8 cellular contexts compared by ENCODE assay signal in the genomic region with DNA sequence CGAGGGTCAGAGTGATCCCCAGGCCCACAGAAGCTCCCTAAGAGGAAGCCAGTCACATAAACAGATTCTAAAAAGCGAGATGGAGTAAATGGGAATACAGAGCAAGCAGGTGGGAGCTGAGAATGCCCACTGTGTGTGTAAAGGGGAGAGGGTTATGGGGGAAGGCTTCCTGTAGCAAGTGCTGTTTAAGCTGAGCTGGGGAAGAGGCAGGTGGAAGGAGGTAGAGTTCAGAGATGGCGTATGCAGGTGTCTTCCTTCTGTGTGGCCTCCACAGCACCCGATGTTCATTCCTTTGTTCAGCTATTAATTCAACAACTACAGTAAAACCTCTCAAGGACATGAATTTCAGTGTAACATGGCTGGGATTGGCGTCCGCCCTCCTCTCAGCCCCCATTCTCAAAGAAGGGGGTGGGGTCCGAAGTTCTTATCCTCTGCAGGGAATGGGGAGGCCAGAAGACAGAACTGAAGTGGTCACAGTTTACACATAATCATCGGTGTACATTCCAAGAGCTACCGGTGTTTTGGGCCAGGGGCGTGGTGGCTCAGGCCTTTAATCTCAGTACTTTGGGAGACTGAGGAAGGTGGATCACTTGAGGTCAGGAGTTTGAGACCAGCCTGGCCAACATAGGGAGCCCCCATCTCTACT. TPM values are rescaled to one million over a fixed set of nuclear protein-coding genes. Genes with fewer than 3 reads are reported as not detected.
A peak's percentile ranks its signal among the peaks of the same experiment; 100 is the strongest.
DNase-seq lines count a peak whose midpoint lies in the region; ATAC-seq and TF ChIP-seq lines count a peak whose summit lies in the region.

No MANE protein-coding gene starts in this region.

- H3K4me3 Mint-ChIP-seq in activated naive CD4-positive, alpha-beta T cell treated with anti-CD3 and anti-CD28 coated beads, Interleukin-2, amount 10 ng/mL, durations not matched to agents 7 days and 5 days = peak overlapping the region; percentile 95
- peak overlapping the region; percentile 98 for H3K4me3 Mint-ChIP-seq in type B pancreatic cell

- H3K9me3 ChIP-seq in adrenal gland (replicated peaks in 1 of 3) (no peaks in the 10 kb centered on the region), right lobe of liver (no peaks in the 10 kb centered on the region)

- peak overlapping the region; percentile 16 for H3K27ac Mint-ChIP-seq in activated naive CD4-positive, alpha-beta T cell treated with anti-CD3 and anti-CD28 coated beads, Interleukin-2, amount 10 ng/mL, durations not matched to agents 7 days and 5 days
- no peak overlapping the region for H3K27ac Mint-ChIP-seq in type B pancreatic cell

- CTCF ChIA-PET in activated naive CD4-positive, alpha-beta T cell treated with anti-CD3 and anti-CD28 coated beads, Interleukin-2, amount 10 ng/mL, durations not matched to agents 7 days and 5 days (lab: Charles Lee) = interaction anchor here (1.0 to 8.6 kb wide), 4 partner anchors 9 to 93 kb away, joined by 3 to 64 read pairs (median 38); a partner anchor contains a TSS

- no peak for TF ChIP-seq POLR2A in adrenal gland (IDR thresholded peaks at IDR 0.05)
- no peak for TF ChIP-seq POLR2A in right lobe of liver (IDR thresholded peaks at IDR 0.05)

- H3K9me3 Mint-ChIP-seq in activated naive CD4-positive, alpha-beta T cell treated with anti-CD3 and anti-CD28 coated beads, Interleukin-2, amount 10 ng/mL, durations not matched to agents 7 days and 5 days = peaks cover 3% of the 10 kb centered on the region
- H3K9me3 Mint-ChIP-seq in type B pancreatic cell = peaks cover 5% of the 10 kb centered on the region

- H3K27ac ChIP-seq in adrenal gland (peak overlapping the region; percentile 28 to 92 (median 91)), right lobe of liver (peak overlapping the region in 1 of 3 donors; percentile 33)

- H3K36me3 ChIP-seq in adrenal gland (replicated peaks in 1 of 2) (no peaks in the 10 kb centered on the region), right lobe of liver (no peaks in the 10 kb centered on the region)

- H3K4me3 ChIP-seq in adrenal gland (peak overlapping the region in 1 of 4 donors; percentile 80), right lobe of liver (peak overlapping the region; percentile 92 to 96 (median 95))

- ATAC-seq in right lobe of liver = no peak

- peaks cover 8 to 36% of the 10 kb centered on the region in 2 donors for H3K4me1 ChIP-seq in adrenal gland (replicated peaks in 1 of 2)
- peaks cover 0 to 13% (median 4%) of the 10 kb centered on the region in 4 donors for H3K4me1 ChIP-seq in right lobe of liver

- peaks cover 54% of the 10 kb centered on the region for H3K4me1 Mint-ChIP-seq in activated naive CD4-positive, alpha-beta T cell treated with anti-CD3 and anti-CD28 coated beads, Interleukin-2, amount 10 ng/mL, durations not matched to agents 7 days and 5 days
- H3K4me1 Mint-ChIP-seq in type B pancreatic cell (ENCODE audit: unreplicated experiment) = peaks cover 15% of the 10 kb centered on the region

- no peak for DNase-seq in activated naive CD4-positive, alpha-beta T cell treated with anti-CD3 and anti-CD28 coated beads, Interleukin-2, amount 10 ng/mL, durations not matched to agents 7 days and 5 days
- DNase-seq in activated naive CD4-positive, alpha-beta T cell treated with Interleukin-2 at 50 U/mL for 16 hours = no peak
- DNase-seq in adrenal gland (no peak), right lobe of liver (no peak), type B pancreatic cell (ENCODE audit: extremely low spot score, unreplicated experiment) (no peak), NCI-H146 treated with DMSO at 0.1 percent for 48 hours (lab: John Stamatoyannopoulos, UW; ENCODE audit: unreplicated experiment) (no peak), NCI-H526 treated with DMSO at 0.1 percent for 48 hours (lab: John Stamatoyannopoulos, UW) (no peak)
- no peak for DNase-seq in stimulated activated CD4-positive, alpha-beta T cell treated with anti-CD3 and anti-CD28 coated beads, Interleukin-4, amount 100 ng/mL, for 4 hours

- intact Hi-C loops in adrenal gland (cut with DNase I) = no loop called here
- intact Hi-C loops in right lobe of liver (cut with DNase I) = no loop called here

- 68 to 71% (median 70%) methylated on average over 10 of the region's 10 CpGs for WGBS in adrenal gland, 4 donors
- 71% methylated on average over 9 of the region's 10 CpGs for WGBS in right lobe of liver (ENCODE audit: insufficient coverage, low coverage, low lambda C conversion rate, missing lambda C conversion rate)

- peaks cover 22% of the 10 kb centered on the region for H3K36me3 Mint-ChIP-seq in activated naive CD4-positive, alpha-beta T cell treated with anti-CD3 and anti-CD28 coated beads, Interleukin-2, amount 10 ng/mL, durations not matched to agents 7 days and 5 days
- peaks cover 4% of the 10 kb centered on the region for H3K36me3 Mint-ChIP-seq in type B pancreatic cell

- no peak for TF ChIP-seq CTCF in adrenal gland (IDR thresholded peaks at IDR 0.05)
- no peak for TF ChIP-seq CTCF in right lobe of liver (IDR thresholded peaks at IDR 0.05)
- no peak for TF ChIP-seq CTCF in type B pancreatic cell (conservative IDR thresholded peaks at IDR 0.05)

- H3K27me3 ChIP-seq in adrenal gland = no peaks in the 10 kb centered on the region
- H3K27me3 ChIP-seq in right lobe of liver = no peaks in the 10 kb centered on the region

- no peaks in the 10 kb centered on the region for H3K27me3 Mint-ChIP-seq in activated naive CD4-positive, alpha-beta T cell treated with anti-CD3 and anti-CD28 coated beads, Interleukin-2, amount 10 ng/mL, durations not matched to agents 7 days and 5 days
- H3K27me3 Mint-ChIP-seq in type B pancreatic cell = no peaks in the 10 kb centered on the region

RNA-seq across cellular contexts. Expression of a gene that starts 1.8 kb away (rescaled TPM):
- total RNA-seq in adrenal gland (10 to 100 TPM; 10.7 to 28.3 (median 18.5) TPM), right lobe of liver (10 to 100 TPM in 5 of 6 experiments, 1 to 10 TPM in 1; 10.0 to 17.5 (median 11.5) TPM), type B pancreatic cell (ENCODE audit: low replicate concordance) (16.2 and 22.5 TPM in 2 replicates)
- 10 to 100 TPM in 1 of 3 donors, 1 to 10 TPM in 2; 4.9 to 15.0 (median 7.6) TPM for polyA plus RNA-seq in adrenal gland

RNA-seq across cellular contexts. Expression of a gene that starts 45.5 kb away (rescaled TPM):
- total RNA-seq in adrenal gland (not detected), right lobe of liver (not detected), type B pancreatic cell (ENCODE audit: low replicate concordance) (0.19 TPM in 1 of 2 replicates, not detected in the other)
- polyA plus RNA-seq in adrenal gland = under 1 TPM in 2 of 3 donors, not detected in 1; 0.08 to 0.10 TPM
